Comparison of ENCODE assay signal across 1 cellular context in genomic region chr19:38389101-38389925, GRCh38.
TF ChIP-seq lines count a peak whose summit lies in the region.

No MANE protein-coding gene starts in this region.

TF ChIP-seq in GM12878, 131 proteins besides CTCF, POLR2A, EP300 and RAD21:
- TF ChIP-seq RAD51 (IDR thresholded peaks at IDR 0.05) (peak; percentile 73), BHLHE40 (IDR thresholded peaks at IDR 0.05; ENCODE audit: borderline replicate concordance in 1 of 2, low read depth in 2 of 2, low read length in 1 of 2) (peak in 1 of 2 experiments; percentile 61; a peak in 2 of 4 replicates), USF1 (IDR thresholded peaks at IDR 0.05; ENCODE audit: borderline replicate concordance, extremely low read length, insufficient read depth, low read depth, low read length) (peak; percentile 66), SP1 (IDR thresholded peaks at IDR 0.05; ENCODE audit: low read depth, low read length) (no peak)
